ENCODE assay signal across 27 cellular contexts in the genomic region with DNA sequence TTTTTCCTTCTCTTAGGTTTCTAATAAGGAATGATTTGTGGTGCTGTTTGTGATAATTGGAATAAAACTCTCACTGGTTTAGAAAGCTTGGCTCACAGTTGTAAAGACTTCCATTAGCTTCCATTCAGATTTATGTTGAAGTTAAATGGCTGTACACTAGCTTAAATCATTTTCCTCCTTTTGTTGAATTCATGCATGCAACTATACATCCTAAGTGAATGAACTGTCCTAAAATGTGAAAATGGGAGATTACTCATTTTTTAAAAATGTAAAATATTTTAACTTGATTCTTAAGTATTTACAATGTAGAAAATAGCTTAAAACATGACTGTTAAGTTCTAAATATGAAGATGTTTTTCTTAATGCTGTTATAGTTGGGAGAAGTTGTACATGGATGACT. TPM values are rescaled to one million over a fixed set of nuclear protein-coding genes. Genes with fewer than 3 reads are reported as not detected.
DNase-seq lines count a peak whose midpoint lies in the region; ATAC-seq and TF ChIP-seq lines count a peak whose summit lies in the region.
"Had no signal": no experiment of that assay in that cellular context is flagged by ENCODE, and none has a peak within 500 bp of the region (broad histone marks: within the 10 kb centered on the region; RNA-seq: fewer than 3 reads in every experiment).

No MANE protein-coding gene starts in this region.

- H3K4me1 ChIP-seq in PC-9 (replicated peaks; ENCODE audit: insufficient read depth) (peaks cover 3% of the 10 kb centered on the region; the same call in 1 of the 2 replicates), left ventricle myocardium inferior (peaks cover 8% of the 10 kb centered on the region)
- H3K4me1 ChIP-seq: parathyroid adenoma had no signal

- TF ChIP-seq CTCF in PC-9 (conservative IDR thresholded peaks at IDR 0.05) (no peak), astrocyte of the spinal cord (IDR thresholded peaks at IDR 0.05; ENCODE audit: low read depth, low read length) (no peak), left ventricle myocardium inferior (IDR thresholded peaks at IDR 0.05; ENCODE audit: borderline replicate concordance) (no peak)

- H3K4me2 ChIP-seq in PC-9: no peak overlapping the region

- H3K9me3 Mint-ChIP-seq in activated naive CD4-positive, alpha-beta T cell treated with anti-CD3 and anti-CD28 coated beads, Interleukin-2, amount 50 U/mL, for 24 hours: no peaks in the 10 kb centered on the region
- H3K9me3 Mint-ChIP-seq in stimulated activated naive CD8-positive, alpha-beta T cell treated with anti-CD3 and anti-CD28 coated beads, Interleukin-15, amount 100 ng/mL, for 72 hours: peaks cover 0 to 5% of the 10 kb centered on the region in 2 donors
- H3K9me3 Mint-ChIP-seq: central memory CD8-positive, alpha-beta T cell; natural killer cell; stimulated activated effector memory CD8-positive, alpha-beta T cell treated with anti-CD3 and anti-CD28 coated beads, Interleukin-12 subunit alpha, Interleukin-12 subunit beta, amount 100 ng/mL, for 72 hours had no signal

- H3K36me3 ChIP-seq in PC-9 (ENCODE audit: low read depth) (peaks cover 18% of the 10 kb centered on the region), left ventricle myocardium inferior (peaks cover 5% of the 10 kb centered on the region)
- H3K36me3 ChIP-seq: sigmoid colon, thoracic aorta had no signal

- CTCF ChIA-PET in PC-9 (lab: Charles Lee): no interaction called here

- H3K4me1 Mint-ChIP-seq in activated naive CD4-positive, alpha-beta T cell treated with anti-CD3 and anti-CD28 coated beads, Interleukin-2, amount 50 U/mL, for 24 hours: peaks cover 66% of the 10 kb centered on the region
- H3K4me1 Mint-ChIP-seq in stimulated activated naive CD8-positive, alpha-beta T cell treated with anti-CD3 and anti-CD28 coated beads, Interleukin-15, amount 100 ng/mL, for 72 hours: peaks cover 56% of the 10 kb centered on the region

- no peak for ATAC-seq in stimulated activated naive CD8-positive, alpha-beta T cell treated with anti-CD3 and anti-CD28 coated beads, Interleukin-15, amount 100 ng/mL, for 72 hours
- ATAC-seq in HG03378 (IDR thresholded peaks at IDR 0.05; ENCODE audit: unreplicated experiment): no peak
- ATAC-seq in GM21529 (IDR thresholded peaks at IDR 0.05; ENCODE audit: unreplicated experiment): no peak
- ATAC-seq: gastrocnemius medialis; natural killer cell; stimulated activated effector memory CD8-positive, alpha-beta T cell treated with anti-CD3 and anti-CD28 coated beads, Interleukin-12 subunit alpha, Interleukin-12 subunit beta, amount 100 ng/mL, for 72 hours had no signal

- no TSS peak for BruUV-seq in PC-9 (replicated peaks; lab: Mats Ljungman, UMichigan)

- H3K9me3 ChIP-seq in PC-9 (ENCODE audit: insufficient read depth, low read depth): peaks cover 14% of the 10 kb centered on the region; the same call in 1 of the 2 replicates
- peaks cover 17% of the 10 kb centered on the region for H3K9me3 ChIP-seq in left ventricle myocardium inferior (replicated peaks)
- H3K9me3 ChIP-seq: gastrocnemius medialis had no signal

- H3K9me2 ChIP-seq in PC-9 (ENCODE audit: insufficient read depth): no peaks in the 10 kb centered on the region

- no peak overlapping the region for H2AFZ ChIP-seq in PC-9
- H2AFZ ChIP-seq: parathyroid adenoma had no signal

- intact Hi-C loops in PC-9 (cut with micrococcal nuclease; ENCODE audit: unreplicated experiment): no loop called here
- intact Hi-C loops in left ventricle myocardium inferior (cut with micrococcal nuclease): no loop called here

- DNase-seq in activated naive CD4-positive, alpha-beta T cell (lab: John Stamatoyannopoulos, UW): no peak
- DNase-seq in PC-9 (no peak), astrocyte of the spinal cord (ENCODE audit: low read depth, low spot score) (peak; percentile 29), left ventricle myocardium inferior (no peak)
- DNase-seq in stimulated activated naive CD8-positive, alpha-beta T cell treated with anti-CD3 and anti-CD28 coated beads, Interleukin-15, amount 100 ng/mL, for 72 hours: no peak
- DNase-seq: activated CD4-positive, alpha-beta T cell treated with anti-CD3 and anti-CD28 coated beads, Interleukin-2, amount 50 U/mL, for 4 hours; CD4-positive, CD25-positive, alpha-beta regulatory T cell; gastrocnemius medialis; hypothalamus; islet precursor cell; mesendoderm; natural killer cell; NCI-H1436 treated with DMSO at 0.1 percent for 48 hours; NCI-H2171; SHP77 treated with DMSO at 0.1 percent for 48 hours; sigmoid colon had no signal

- peak overlapping the region; percentile 5; the same call in 1 of the 2 replicates for H3K27ac ChIP-seq in PC-9
- H3K27ac ChIP-seq in left ventricle myocardium inferior (replicated peaks): no peak overlapping the region
- H3K27ac ChIP-seq: gastrocnemius medialis, parathyroid adenoma, sigmoid colon, thoracic aorta, VCaP had no signal

- in situ Hi-C loops in astrocyte of the spinal cord (cut with HindIII; ENCODE audit: low sequenced_read_pairs): no loop called here

- H3K27me3 ChIP-seq in PC-9 (ENCODE audit: insufficient read depth, low read depth): no peaks in the 10 kb centered on the region
- H3K27me3 ChIP-seq in left ventricle myocardium inferior (ENCODE audit: low read depth): no peaks in the 10 kb centered on the region
- H3K27me3 ChIP-seq: gastrocnemius medialis, sigmoid colon had no signal

- H3K36me3 Mint-ChIP-seq in activated naive CD4-positive, alpha-beta T cell treated with anti-CD3 and anti-CD28 coated beads, Interleukin-2, amount 50 U/mL, for 24 hours: peaks cover 26% of the 10 kb centered on the region
- H3K36me3 Mint-ChIP-seq: natural killer cell had no signal

- no peaks in the 10 kb centered on the region for H3K27me3 Mint-ChIP-seq in activated naive CD4-positive, alpha-beta T cell treated with anti-CD3 and anti-CD28 coated beads, Interleukin-2, amount 50 U/mL, for 24 hours
- H3K27me3 Mint-ChIP-seq in stimulated activated naive CD8-positive, alpha-beta T cell treated with anti-CD3 and anti-CD28 coated beads, Interleukin-15, amount 100 ng/mL, for 72 hours: no peaks in the 10 kb centered on the region
- H3K27me3 Mint-ChIP-seq: CD4-positive, CD25-positive, alpha-beta regulatory T cell; central memory CD8-positive, alpha-beta T cell; IgD-negative memory B cell had no signal

- H3K4me3 Mint-ChIP-seq in activated naive CD4-positive, alpha-beta T cell treated with anti-CD3 and anti-CD28 coated beads, Interleukin-2, amount 50 U/mL, for 24 hours: peak overlapping the region; percentile 52
- peak overlapping the region; percentile 43 to 56 for H3K4me3 Mint-ChIP-seq in stimulated activated naive CD8-positive, alpha-beta T cell treated with anti-CD3 and anti-CD28 coated beads, Interleukin-15, amount 100 ng/mL, for 72 hours
- H3K4me3 Mint-ChIP-seq: activated T-helper 1 cell treated with anti-CD3 and anti-CD28 coated beads, Interleukin-12 subunit alpha, Interleukin-12 subunit beta, Interleukin-2, Interleukin-4 antibody, amounts not matched to agents 30 ng/mL and 10 ng/mL and 1 ng/mL, durations not matched to agents 14 hours and 24 hours and 36 hours; central memory CD8-positive, alpha-beta T cell; IgD-negative memory B cell; natural killer cell; stimulated activated effector memory CD8-positive, alpha-beta T cell treated with anti-CD3 and anti-CD28 coated beads, Interleukin-12 subunit alpha, Interleukin-12 subunit beta, amount 100 ng/mL, for 72 hours; T-helper 1 cell treated with Interleukin-12 subunit alpha and Interleukin-12 subunit beta and Interleukin-4 antibody, amounts not matched to agents 30 μg/mL and 1 μg/mL, for 36 hours had no signal

- H3K79me2 ChIP-seq in PC-9 (ENCODE audit: low read depth): peaks cover 68% of the 10 kb centered on the region
- H3K79me2 ChIP-seq: parathyroid adenoma had no signal

- H4K20me1 ChIP-seq in PC-9 (ENCODE audit: insufficient read depth): no peaks in the 10 kb centered on the region

- H3F3A ChIP-seq in PC-9 (ENCODE audit: insufficient read depth, low read depth): peaks cover 12% of the 10 kb centered on the region; the same call in 1 of the 2 replicates

- H3K27ac Mint-ChIP-seq in activated naive CD4-positive, alpha-beta T cell treated with anti-CD3 and anti-CD28 coated beads, Interleukin-2, amount 50 U/mL, for 24 hours: peak overlapping the region; percentile 87
- H3K27ac Mint-ChIP-seq in stimulated activated naive CD8-positive, alpha-beta T cell treated with anti-CD3 and anti-CD28 coated beads, Interleukin-15, amount 100 ng/mL, for 72 hours: peak overlapping the region in 1 of 2 donors; percentile 87
- H3K27ac Mint-ChIP-seq: IgD-negative memory B cell; natural killer cell; stimulated activated effector memory CD8-positive, alpha-beta T cell treated with anti-CD3 and anti-CD28 coated beads, Interleukin-12 subunit alpha, Interleukin-12 subunit beta, amount 100 ng/mL, for 72 hours; T-helper 1 cell treated with Interleukin-12 subunit alpha and Interleukin-12 subunit beta and Interleukin-4 antibody, amounts not matched to agents 30 μg/mL and 1 μg/mL, for 36 hours had no signal

- H3K4me3 ChIP-seq in PC-9 (no peak overlapping the region), astrocyte of the spinal cord (ENCODE audit: low read depth, low read length) (no peak overlapping the region), left ventricle myocardium inferior (no peak overlapping the region)
- H3K4me3 ChIP-seq: gastrocnemius medialis, sigmoid colon, thoracic aorta had no signal

- POLR2A ChIA-PET in PC-9 (lab: Charles Lee; ENCODE audit: unreplicated experiment): no interaction called here

RNA-seq across cellular contexts. Expression of gene PRKCA, which starts 15.2 kb away (rescaled TPM):
- total RNA-seq in PC-9 (2021) (23.1 and 23.8 TPM in 2 replicates), left ventricle myocardium inferior (5.6 TPM)
